Comparison of ENCODE assay signal across 28 cellular contexts in genomic region chr12:108269224-108269623, GRCh38.
"Had no signal": no experiment of that assay in that cellular context is flagged by ENCODE, and none has a peak within 500 bp of the region (broad histone marks: within the 10 kb centered on the region; RNA-seq: fewer than 3 reads in every experiment).

No MANE protein-coding gene starts in this region.

- H3K9me3 ChIP-seq: suprapubic skin, testis, thoracic aorta, thyroid gland, transverse colon, upper lobe of left lung, upper lobe of right lung, uterus, vagina had no signal

- ATAC-seq: stimulated activated effector memory CD8-positive, alpha-beta T cell treated with anti-CD3 and anti-CD28 coated beads, Interleukin-12 subunit alpha, Interleukin-12 subunit beta, amount 100 ng/mL, for 72 hours; stimulated activated memory B cell treated with anti-CD40 and anti-IgM and Interleukin-4, amounts not matched to agents 10 μg/mL and 1 μg/mL and 100 μg/mL, for 72 hours; stimulated activated naive B cell treated with anti-CD40 and anti-IgM and Interleukin-4, amounts not matched to agents 10 μg/mL and 1 μg/mL and 100 μg/mL, for 72 hours; stimulated activated naive CD8-positive, alpha-beta T cell treated with anti-CD3 and anti-CD28 coated beads, Interleukin-15, amount 100 ng/mL, for 72 hours; stimulated activated naive CD8-positive, alpha-beta T cell treated with anti-CD3 and anti-CD28 coated beads, Interleukin-15, Interleukin-2, amounts not matched to agents 100 U/mL and 50 U/mL, for 24 hours had no signal

- H3K9me3 Mint-ChIP-seq: stimulated activated effector memory CD8-positive, alpha-beta T cell treated with anti-CD3 and anti-CD28 coated beads, Interleukin-12 subunit alpha, Interleukin-12 subunit beta, amount 100 ng/mL, for 72 hours; stimulated activated memory B cell treated with anti-CD40 and anti-IgM and Interleukin-4, amounts not matched to agents 10 μg/mL and 1 μg/mL and 100 μg/mL, for 72 hours; stimulated activated naive B cell treated with anti-CD40 and anti-IgM and Interleukin-4, amounts not matched to agents 10 μg/mL and 1 μg/mL and 100 μg/mL, for 72 hours; stimulated activated naive CD8-positive, alpha-beta T cell treated with anti-CD3 and anti-CD28 coated beads, Interleukin-15, Interleukin-2, amounts not matched to agents 100 ng/mL and 50 ng/mL, for 24 hours; type B pancreatic cell had no signal

- H3K27ac ChIP-seq: stomach, suprapubic skin, testis, thoracic aorta, thyroid gland, tibial artery, tibial nerve, transverse colon, upper lobe of right lung, uterus, vagina had no signal

- H3K4me3 ChIP-seq: stomach, suprapubic skin, testis, thoracic aorta, thyroid gland, tibial artery, tibial nerve, transverse colon, upper lobe of left lung, upper lobe of right lung, uterus, vagina had no signal

- H3K36me3 ChIP-seq: stomach, suprapubic skin, thoracic aorta, thyroid gland, tibial artery, tibial nerve, transverse colon, upper lobe of left lung, upper lobe of right lung, uterus, vagina had no signal

- H3K27ac Mint-ChIP-seq: stimulated activated effector memory CD8-positive, alpha-beta T cell treated with anti-CD3 and anti-CD28 coated beads, Interleukin-12 subunit alpha, Interleukin-12 subunit beta, amount 100 ng/mL, for 72 hours; stimulated activated memory B cell treated with anti-CD40 and anti-IgM and Interleukin-4, amounts not matched to agents 10 μg/mL and 1 μg/mL and 100 μg/mL, for 72 hours; stimulated activated naive B cell treated with anti-CD40 and anti-IgM and Interleukin-4, amounts not matched to agents 10 μg/mL and 1 μg/mL and 100 μg/mL, for 72 hours; stimulated activated naive CD8-positive, alpha-beta T cell treated with anti-CD3 and anti-CD28 coated beads, Interleukin-15, amount 100 ng/mL, for 72 hours; stimulated activated naive CD8-positive, alpha-beta T cell treated with anti-CD3 and anti-CD28 coated beads, Interleukin-15, Interleukin-2, amounts not matched to agents 100 ng/mL and 50 ng/mL, for 24 hours; type B pancreatic cell had no signal

- H3K27me3 ChIP-seq: testis, thyroid gland, tibial artery, tibial nerve, transverse colon, upper lobe of left lung, upper lobe of right lung, uterus, vagina had no signal

- H3K4me1 Mint-ChIP-seq: stimulated activated effector memory CD8-positive, alpha-beta T cell treated with anti-CD3 and anti-CD28 coated beads, Interleukin-12 subunit alpha, Interleukin-12 subunit beta, amount 100 ng/mL, for 72 hours; stimulated activated memory B cell treated with anti-CD40 and anti-IgM and Interleukin-4, amounts not matched to agents 10 μg/mL and 1 μg/mL and 100 μg/mL, for 72 hours; stimulated activated naive B cell treated with anti-CD40 and anti-IgM and Interleukin-4, amounts not matched to agents 10 μg/mL and 1 μg/mL and 100 μg/mL, for 72 hours; stimulated activated naive CD8-positive, alpha-beta T cell treated with anti-CD3 and anti-CD28 coated beads, Interleukin-15, amount 100 ng/mL, for 72 hours had no signal

- H3K36me3 Mint-ChIP-seq: stimulated activated effector memory CD8-positive, alpha-beta T cell treated with anti-CD3 and anti-CD28 coated beads, Interleukin-12 subunit alpha, Interleukin-12 subunit beta, amount 100 ng/mL, for 72 hours; stimulated activated memory B cell treated with anti-CD40 and anti-IgM and Interleukin-4, amounts not matched to agents 10 μg/mL and 1 μg/mL and 100 μg/mL, for 72 hours; stimulated activated naive B cell treated with anti-CD40 and anti-IgM and Interleukin-4, amounts not matched to agents 10 μg/mL and 1 μg/mL and 100 μg/mL, for 72 hours; type B pancreatic cell had no signal

- H3K4me1 ChIP-seq: stomach, testis, thyroid gland, tibial artery, tibial nerve, transverse colon, uterus, vagina had no signal

- DNase-seq: stimulated activated CD4-positive, alpha-beta T cell treated with anti-CD3 and anti-CD28 coated beads, Interleukin-2, amount 100 ng/mL, for 48 hours; stimulated activated CD4-positive, alpha-beta T cell treated with anti-CD3 and anti-CD28 coated beads, Interleukin-4, amount 100 ng/mL, for 1 hour; stimulated activated CD4-positive, alpha-beta T cell treated with anti-CD3 and anti-CD28 coated beads, Interleukin-4, amount 100 ng/mL, for 24 hours; stimulated activated CD4-positive, alpha-beta T cell treated with anti-CD3 and anti-CD28 coated beads, Interleukin-4, amount 100 ng/mL, for 4 hours; stimulated activated CD8-positive, alpha-beta memory T cell treated with anti-CD3 and anti-CD28 coated beads, Interleukin-4, amount 100 ng/mL, for 48 hours; stimulated activated naive B cell treated with anti-CD40 and anti-IgM and Interleukin-4, amounts not matched to agents 10 μg/mL and 1 μg/mL and 100 μg/mL, for 72 hours; stimulated activated naive CD4-positive, alpha-beta T cell; stimulated activated naive CD4-positive, alpha-beta T cell treated with Interleukin-2 at 50 U/mL for 16 hours; stimulated activated naive CD8-positive, alpha-beta T cell treated with anti-CD3 and anti-CD28 coated beads, Interleukin-15, amount 100 ng/mL, for 72 hours; stimulated activated naive CD8-positive, alpha-beta T cell treated with anti-CD3 and anti-CD28 coated beads, Interleukin-15, Interleukin-2, amounts not matched to agents 100 U/mL and 50 U/mL, for 24 hours; stomach; substantia nigra; testis; thyroid gland; tibial artery; transverse colon; upper lobe of left lung; upper lobe of right lung; uterus had no signal

- H3K4me3 Mint-ChIP-seq: stimulated activated effector memory CD8-positive, alpha-beta T cell treated with anti-CD3 and anti-CD28 coated beads, Interleukin-12 subunit alpha, Interleukin-12 subunit beta, amount 100 ng/mL, for 72 hours; stimulated activated memory B cell treated with anti-CD40 and anti-IgM and Interleukin-4, amounts not matched to agents 10 μg/mL and 1 μg/mL and 100 μg/mL, for 72 hours; stimulated activated naive B cell treated with anti-CD40 and anti-IgM and Interleukin-4, amounts not matched to agents 10 μg/mL and 1 μg/mL and 100 μg/mL, for 72 hours; stimulated activated naive CD8-positive, alpha-beta T cell treated with anti-CD3 and anti-CD28 coated beads, Interleukin-15, amount 100 ng/mL, for 72 hours; stimulated activated naive CD8-positive, alpha-beta T cell treated with anti-CD3 and anti-CD28 coated beads, Interleukin-15, Interleukin-2, amounts not matched to agents 100 ng/mL and 50 ng/mL, for 24 hours; type B pancreatic cell had no signal

- FAIRE-seq: urothelium cell line had no signal
